ENCODE assay signal across 1 cellular context in genomic region chr4:15149842-15150592, GRCh38.
A peak's percentile ranks its signal among the peaks of the same experiment; 100 is the strongest.
TF ChIP-seq lines count a peak whose summit lies in the region.

No MANE protein-coding gene starts in this region.

TF ChIP-seq in HepG2, 621 proteins besides CTCF, POLR2A, EP300 and RAD21 (continued from another document and continues in another):
- TF ChIP-seq ARID4A (CRISPR knock-in tag; IDR thresholded peaks at IDR 0.05; ENCODE audit: borderline replicate concordance), result peak; percentile 55; the same call in 1 of the 2 replicates
- TF ChIP-seq MAFF (IDR thresholded peaks at IDR 0.05; ENCODE audit: low read depth, low read length), result peak; percentile 99
- TF ChIP-seq ZNF329 (CRISPR knock-in tag; IDR thresholded peaks at IDR 0.05; ENCODE audit: low read depth), result no peak
- no peak for TF ChIP-seq ZNF235 (CRISPR knock-in tag; IDR thresholded peaks at IDR 0.05; ENCODE audit: borderline replicate concordance)
- peak; percentile 65; the same call in 1 of the 2 replicates for TF ChIP-seq CBX5 (CRISPR knock-in tag; IDR thresholded peaks at IDR 0.05; ENCODE audit: borderline replicate concordance)
- no peak for TF ChIP-seq BCLAF1 (IDR thresholded peaks at IDR 0.05)
- TF ChIP-seq TOE1 (CRISPR knock-in tag; IDR thresholded peaks at IDR 0.05), result no peak
- TF ChIP-seq ZFP41 (CRISPR knock-in tag; IDR thresholded peaks at IDR 0.05; ENCODE audit: borderline replicate concordance), result no peak
- TF ChIP-seq SKIL (CRISPR knock-in tag; IDR thresholded peaks at IDR 0.05; ENCODE audit: borderline replicate concordance), result peak; percentile 52; the same call in 1 of the 2 replicates
- TF ChIP-seq, protein P1, sequence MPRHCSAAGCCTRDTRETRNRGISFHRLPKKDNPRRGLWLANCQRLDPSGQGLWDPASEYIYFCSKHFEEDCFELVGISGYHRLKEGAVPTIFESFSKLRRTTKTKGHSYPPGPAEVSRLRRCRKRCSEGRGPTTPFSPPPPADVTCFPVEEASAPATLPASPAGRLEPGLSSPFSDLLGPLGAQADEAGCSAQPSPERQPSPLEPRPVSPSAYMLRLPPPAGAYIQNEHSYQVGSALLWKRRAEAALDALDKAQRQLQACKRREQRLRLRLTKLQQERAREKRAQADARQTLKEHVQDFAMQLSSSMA (CRISPR knock-in tag; IDR thresholded peaks at IDR 0.05), result no peak
- TF ChIP-seq ZNF234 (CRISPR knock-in tag; conservative IDR thresholded peaks at IDR 0.05), result no peak
- TF ChIP-seq, protein P2, sequence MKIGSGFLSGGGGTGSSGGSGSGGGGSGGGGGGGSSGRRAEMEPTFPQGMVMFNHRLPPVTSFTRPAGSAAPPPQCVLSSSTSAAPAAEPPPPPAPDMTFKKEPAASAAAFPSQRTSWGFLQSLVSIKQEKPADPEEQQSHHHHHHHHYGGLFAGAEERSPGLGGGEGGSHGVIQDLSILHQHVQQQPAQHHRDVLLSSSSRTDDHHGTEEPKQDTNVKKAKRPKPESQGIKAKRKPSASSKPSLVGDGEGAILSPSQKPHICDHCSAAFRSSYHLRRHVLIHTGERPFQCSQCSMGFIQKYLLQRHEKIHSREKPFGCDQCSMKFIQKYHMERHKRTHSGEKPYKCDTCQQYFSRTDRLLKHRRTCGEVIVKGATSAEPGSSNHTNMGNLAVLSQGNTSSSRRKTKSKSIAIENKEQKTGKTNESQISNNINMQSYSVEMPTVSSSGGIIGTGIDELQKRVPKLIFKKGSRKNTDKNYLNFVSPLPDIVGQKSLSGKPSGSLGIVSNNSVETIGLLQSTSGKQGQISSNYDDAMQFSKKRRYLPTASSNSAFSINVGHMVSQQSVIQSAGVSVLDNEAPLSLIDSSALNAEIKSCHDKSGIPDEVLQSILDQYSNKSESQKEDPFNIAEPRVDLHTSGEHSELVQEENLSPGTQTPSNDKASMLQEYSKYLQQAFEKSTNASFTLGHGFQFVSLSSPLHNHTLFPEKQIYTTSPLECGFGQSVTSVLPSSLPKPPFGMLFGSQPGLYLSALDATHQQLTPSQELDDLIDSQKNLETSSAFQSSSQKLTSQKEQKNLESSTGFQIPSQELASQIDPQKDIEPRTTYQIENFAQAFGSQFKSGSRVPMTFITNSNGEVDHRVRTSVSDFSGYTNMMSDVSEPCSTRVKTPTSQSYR (CRISPR knock-in tag; IDR thresholded peaks at IDR 0.05; ENCODE audit: borderline replicate concordance), result peak; percentile 12; the same call in 1 of the 2 replicates
- no peak for TF ChIP-seq CBX2 (IDR thresholded peaks at IDR 0.05; ENCODE audit: low read depth, low read length)
- no peak for TF ChIP-seq CBX2 (CRISPR knock-in tag; IDR thresholded peaks at IDR 0.05; ENCODE audit: low read depth)
- TF ChIP-seq ZHX2 (IDR thresholded peaks at IDR 0.05; ENCODE audit: low read depth), result no peak
- no peak for TF ChIP-seq ZHX2 (CRISPR knock-in tag; IDR thresholded peaks at IDR 0.05; ENCODE audit: borderline replicate concordance)
- TF ChIP-seq ZNF431 (CRISPR knock-in tag; IDR thresholded peaks at IDR 0.05; ENCODE audit: borderline replicate concordance, low read depth), result no peak
- TF ChIP-seq, protein P3, sequence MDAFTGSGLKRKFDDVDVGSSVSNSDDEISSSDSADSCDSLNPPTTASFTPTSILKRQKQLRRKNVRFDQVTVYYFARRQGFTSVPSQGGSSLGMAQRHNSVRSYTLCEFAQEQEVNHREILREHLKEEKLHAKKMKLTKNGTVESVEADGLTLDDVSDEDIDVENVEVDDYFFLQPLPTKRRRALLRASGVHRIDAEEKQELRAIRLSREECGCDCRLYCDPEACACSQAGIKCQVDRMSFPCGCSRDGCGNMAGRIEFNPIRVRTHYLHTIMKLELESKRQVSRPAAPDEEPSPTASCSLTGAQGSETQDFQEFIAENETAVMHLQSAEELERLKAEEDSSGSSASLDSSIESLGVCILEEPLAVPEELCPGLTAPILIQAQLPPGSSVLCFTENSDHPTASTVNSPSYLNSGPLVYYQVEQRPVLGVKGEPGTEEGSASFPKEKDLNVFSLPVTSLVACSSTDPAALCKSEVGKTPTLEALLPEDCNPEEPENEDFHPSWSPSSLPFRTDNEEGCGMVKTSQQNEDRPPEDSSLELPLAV (CRISPR knock-in tag; conservative IDR thresholded peaks at IDR 0.05; ENCODE audit: low read depth), result no peak
- no peak for TF ChIP-seq PRDM10 (CRISPR knock-in tag; IDR thresholded peaks at IDR 0.05; ENCODE audit: low read depth)
- TF ChIP-seq REXO4 (CRISPR knock-in tag; IDR thresholded peaks at IDR 0.05; ENCODE audit: borderline replicate concordance), result no peak
- TF ChIP-seq FOXA3 (CRISPR knock-in tag; IDR thresholded peaks at IDR 0.05), result peak; percentile 96
- peak; percentile 35; the same call in 1 of the 2 replicates for TF ChIP-seq THAP11 (CRISPR knock-in tag; IDR thresholded peaks at IDR 0.05)
- no peak for TF ChIP-seq ZKSCAN1 (IDR thresholded peaks at IDR 0.05; ENCODE audit: low read length)
- no peak for TF ChIP-seq RBAK (CRISPR knock-in tag; IDR thresholded peaks at IDR 0.05)
- 0 out of 2 replicates have a peak, but pooled peaks have one; percentile 53 for TF ChIP-seq KDM3A (CRISPR knock-in tag; IDR thresholded peaks at IDR 0.05; ENCODE audit: low read depth)
- no peak for TF ChIP-seq ZNF552 (CRISPR knock-in tag; IDR thresholded peaks at IDR 0.05; ENCODE audit: borderline replicate concordance)
- no peak for TF ChIP-seq EED (CRISPR knock-in tag; IDR thresholded peaks at IDR 0.05)
- peak; percentile 98 for TF ChIP-seq MAFG (CRISPR knock-in tag; IDR thresholded peaks at IDR 0.05)
- TF ChIP-seq GATAD1 (CRISPR knock-in tag; IDR thresholded peaks at IDR 0.05), result 0 out of 2 replicates have a peak, but pooled peaks have one; percentile 31
